In genomic region chrX:107454302-107454701, GRCh38 we compare ENCODE assay signal across 10 cellular contexts. TPM values are rescaled to one million over a fixed set of nuclear protein-coding genes. Genes with fewer than 3 reads are reported as not detected.
DNase-seq lines count a peak whose midpoint lies in the region; ATAC-seq and TF ChIP-seq lines count a peak whose summit lies in the region.
"Had no signal": no experiment of that assay in that cellular context is flagged by ENCODE, and none has a peak within 500 bp of the region (broad histone marks: within the 10 kb centered on the region; RNA-seq: fewer than 3 reads in every experiment).

No MANE protein-coding gene starts in this region.

- no peak for TF ChIP-seq POLR2A in breast epithelium (IDR thresholded peaks at IDR 0.05)

- H3K27ac ChIP-seq in breast epithelium = no peak overlapping the region
- no peak overlapping the region for H3K27ac ChIP-seq in CD4-positive, alpha-beta memory T cell (ENCODE audit: low read depth, low read length)
- H3K27ac ChIP-seq: BLaER1 treated with 17β-estradiol and CSF1 and Interleukin-3, amounts not matched to agents 10 nM and 100 nM had no signal

- BruUV-seq in MCF 10A (replicated peaks; lab: Mats Ljungman, UMichigan) = no TSS peak

- TF ChIP-seq CTCF in MCF 10A (IDR thresholded peaks at IDR 0.05; ENCODE audit: unreplicated experiment) (no peak), breast epithelium (IDR thresholded peaks at IDR 0.05) (no peak)

- H3K9me3 ChIP-seq in breast epithelium = no peaks in the 10 kb centered on the region
- no peaks in the 10 kb centered on the region for H3K9me3 ChIP-seq in CD4-positive, alpha-beta memory T cell (ENCODE audit: control insufficient read depth in 1 of 2, low read length in 2 of 2)
- H3K9me3 ChIP-seq: BLaER1 treated with 17β-estradiol and CSF1 and Interleukin-3, amounts not matched to agents 10 nM and 100 nM had no signal

- no peaks in the 10 kb centered on the region for H3K9me3 Mint-ChIP-seq in MCF 10A (ENCODE audit: unreplicated experiment)
- no peaks in the 10 kb centered on the region for H3K9me3 Mint-ChIP-seq in T-helper 2 cell treated with Interferon-gamma antibody and Interleukin-4, amounts not matched to agents 5 μg/mL and 100 μg/mL, for 36 hours
- H3K9me3 Mint-ChIP-seq in CD4-positive, alpha-beta memory T cell = no peaks in the 10 kb centered on the region

- peak; percentile 71 for DNase-seq in MCF 10A (ENCODE audit: unreplicated experiment)
- no peak for DNase-seq in breast epithelium (ENCODE audit: low spot score in 2 of 2)
- peak; percentile 18 for DNase-seq in T-helper 2 cell treated with Interferon-gamma antibody and Interleukin-4, amounts not matched to agents 5 μg/mL and 100 μg/mL, for 36 hours (ENCODE audit: low spot score)
- DNase-seq in stimulated activated naive CD8-positive, alpha-beta T cell treated with anti-CD3 and anti-CD28 coated beads, Interleukin-15, Interleukin-2, amounts not matched to agents 100 U/mL and 50 U/mL, for 24 hours = peak; percentile 35
- no peak for DNase-seq in NCI-H1436 (lab: John Stamatoyannopoulos, UW)
- DNase-seq in CD4-positive, alpha-beta memory T cell = no peak
- DNase-seq: SHP77 treated with DMSO at 0.1 percent for 48 hours had no signal

- H3K36me3 Mint-ChIP-seq in MCF 10A (ENCODE audit: insufficient read depth, unreplicated experiment) = peaks cover 6% of the 10 kb centered on the region
- no peaks in the 10 kb centered on the region for H3K36me3 Mint-ChIP-seq in T-helper 2 cell treated with Interferon-gamma antibody and Interleukin-4, amounts not matched to agents 5 μg/mL and 100 μg/mL, for 36 hours (ENCODE audit: low read depth)
- no peaks in the 10 kb centered on the region for H3K36me3 Mint-ChIP-seq in CD4-positive, alpha-beta memory T cell

- no peak overlapping the region for H3K27ac Mint-ChIP-seq in MCF 10A (ENCODE audit: low read depth, unreplicated experiment)
- H3K27ac Mint-ChIP-seq in T-helper 2 cell treated with Interferon-gamma antibody and Interleukin-4, amounts not matched to agents 5 μg/mL and 100 μg/mL, for 36 hours = no peak overlapping the region
- H3K27ac Mint-ChIP-seq in CD4-positive, alpha-beta memory T cell = no peak overlapping the region

- intact Hi-C loops in MCF 10A (cut with micrococcal nuclease) = no loop called here
- intact Hi-C loops in breast epithelium (cut with DNase I; ENCODE audit: low total_unique reads) = no loop called here
- intact Hi-C loops in CD4-positive, alpha-beta memory T cell (cut with micrococcal nuclease) = no loop called here

- no peaks in the 10 kb centered on the region for H3K4me1 ChIP-seq in breast epithelium
- no peaks in the 10 kb centered on the region for H3K4me1 ChIP-seq in CD4-positive, alpha-beta memory T cell (ENCODE audit: insufficient read depth, low read length)

- no peaks in the 10 kb centered on the region for H3K36me3 ChIP-seq in breast epithelium
- no peaks in the 10 kb centered on the region for H3K36me3 ChIP-seq in CD4-positive, alpha-beta memory T cell (ENCODE audit: insufficient read depth, low read length)
- H3K36me3 ChIP-seq: BLaER1 treated with 17β-estradiol and CSF1 and Interleukin-3, amounts not matched to agents 10 nM and 100 nM had no signal

- no peak overlapping the region for H3K4me3 Mint-ChIP-seq in MCF 10A (ENCODE audit: unreplicated experiment)
- no peak overlapping the region for H3K4me3 Mint-ChIP-seq in T-helper 2 cell treated with Interferon-gamma antibody and Interleukin-4, amounts not matched to agents 5 μg/mL and 100 μg/mL, for 36 hours
- no peak overlapping the region for H3K4me3 Mint-ChIP-seq in CD4-positive, alpha-beta memory T cell

- ATAC-seq in HG03060 (IDR thresholded peaks at IDR 0.05; ENCODE audit: low read depth, unreplicated experiment) = peak; percentile 95
- peak; percentile 96 for ATAC-seq in stimulated activated naive CD8-positive, alpha-beta T cell treated with anti-CD3 and anti-CD28 coated beads, Interleukin-15, Interleukin-2, amounts not matched to agents 100 U/mL and 50 U/mL, for 24 hours
- no peak for ATAC-seq in GM19023 (IDR thresholded peaks at IDR 0.05; ENCODE audit: unreplicated experiment)

- peaks cover 3 to 88% of the 10 kb centered on the region in 2 donors for H3K27me3 ChIP-seq in breast epithelium
- H3K27me3 ChIP-seq in CD4-positive, alpha-beta memory T cell (ENCODE audit: insufficient read depth, low read length) = no peaks in the 10 kb centered on the region

- no peak overlapping the region for H3K4me3 ChIP-seq in breast epithelium
- no peak overlapping the region for H3K4me3 ChIP-seq in CD4-positive, alpha-beta memory T cell (ENCODE audit: low read length in 2 of 2)
- H3K4me3 ChIP-seq: BLaER1 treated with 17β-estradiol and CSF1 and Interleukin-3, amounts not matched to agents 10 nM and 100 nM had no signal

- H3K4me1 Mint-ChIP-seq in MCF 10A (ENCODE audit: insufficient read depth, unreplicated experiment) = no peaks in the 10 kb centered on the region
- peaks cover 4% of the 10 kb centered on the region for H3K4me1 Mint-ChIP-seq in T-helper 2 cell treated with Interferon-gamma antibody and Interleukin-4, amounts not matched to agents 5 μg/mL and 100 μg/mL, for 36 hours (ENCODE audit: low read depth)
- peaks cover 4 to 12% (median 7%) of the 10 kb centered on the region in 4 donors for H3K4me1 Mint-ChIP-seq in CD4-positive, alpha-beta memory T cell

- POLR2A ChIA-PET in MCF 10A (lab: Yijun Ruan, JAX) = no interaction called here
- POLR2A ChIA-PET in CD4-positive, alpha-beta memory T cell (lab: Charles Lee; ENCODE audit: partially characterized antibody) = no interaction called here

- CTCF ChIA-PET in MCF 10A (lab: Yijun Ruan, JAX) = interaction anchor here (0.6 kb wide), 1 partner anchor 55 kb away, joined by 3 read pairs; no protein-coding TSS in a partner anchor
- CTCF ChIA-PET in CD4-positive, alpha-beta memory T cell (lab: Charles Lee; ENCODE audit: partially characterized antibody) = no interaction called here

- H3K27me3 Mint-ChIP-seq in MCF 10A (ENCODE audit: insufficient read depth, unreplicated experiment) = peaks cover under 1% of the 10 kb centered on the region
- H3K27me3 Mint-ChIP-seq in T-helper 2 cell treated with Interferon-gamma antibody and Interleukin-4, amounts not matched to agents 5 μg/mL and 100 μg/mL, for 36 hours (ENCODE audit: low read depth) = peaks cover 36% of the 10 kb centered on the region
- H3K27me3 Mint-ChIP-seq in CD4-positive, alpha-beta memory T cell = peaks cover 16 to 17% of the 10 kb centered on the region in 2 donors

RNA-seq across cellular contexts. Expression of gene FRMPD3, which starts 4.8 kb away (rescaled TPM):
- not detected in 2 replicates for total RNA-seq in MCF 10A (2022)
- total RNA-seq in breast epithelium = under 1 TPM in 2 of 3 donors, not detected in 1; 0.33 to 0.59 TPM
- total RNA-seq in CD4-positive, alpha-beta memory T cell = not detected
- polyA plus RNA-seq in CD4-positive, alpha-beta memory T cell = not detected

Comparison
In these comparisons a context has a peak if more than half of its experiments do, and no peak if none do; other contexts are left out.
1. DNase-seq: peak in MCF 10A (single experiment), T-helper 2 cell treated with Interferon-gamma antibody and Interleukin-4, amounts not matched to agents 5 μg/mL and 100 μg/mL, for 36 hours (single experiment) and stimulated activated naive CD8-positive, alpha-beta T cell treated with anti-CD3 and anti-CD28 coated beads, Interleukin-15, Interleukin-2, amounts not matched to agents 100 U/mL and 50 U/mL, for 24 hours (single experiment); none in breast epithelium (0 of 2), NCI-H1436 (single experiment) and CD4-positive, alpha-beta memory T cell (0 of 5).